In genomic region chr4:77777135-77777777, GRCh38 we compare ENCODE assay signal across 1 cellular context.
TF ChIP-seq lines count a peak whose summit lies in the region.

No MANE protein-coding gene starts in this region.

TF ChIP-seq in GM23338, 12 proteins besides CTCF, POLR2A, EP300 and RAD21:
- TF ChIP-seq EZH2 (IDR thresholded peaks at IDR 0.05; ENCODE audit: low read depth, unreplicated experiment) (no peak), REST (IDR thresholded peaks at IDR 0.05; ENCODE audit: unreplicated experiment) (no peak), EZH2phosphoT487 (IDR thresholded peaks at IDR 0.05; ENCODE audit: unreplicated experiment) (no peak), POLR2AphosphoS5 (IDR thresholded peaks at IDR 0.05; ENCODE audit: low read depth) (no peak), CREB1 (CRISPR knock-in tag; IDR thresholded peaks at IDR 0.05; ENCODE audit: low read depth) (no peak), ETS1 (IDR thresholded peaks at IDR 0.05) (no peak), NANOG (IDR thresholded peaks at IDR 0.05; ENCODE audit: borderline replicate concordance) (no peak), ZNF114 (CRISPR knock-in tag; IDR thresholded peaks at IDR 0.05) (no peak), JUNB (IDR thresholded peaks at IDR 0.05; ENCODE audit: unreplicated experiment) (no peak), ZNF331 (CRISPR knock-in tag; IDR thresholded peaks at IDR 0.05; ENCODE audit: low read depth) (no peak), STAT1 (IDR thresholded peaks at IDR 0.05; ENCODE audit: unreplicated experiment) (no peak), ZNF462 (CRISPR knock-in tag; IDR thresholded peaks at IDR 0.05) (no peak)
